In genomic region chr3:146177072-146177936, GRCh38 we compare ENCODE assay signal across 1 cellular context.
TF ChIP-seq lines count a peak whose summit lies in the region.

No MANE protein-coding gene starts in this region.

TF ChIP-seq in endothelial cell of umbilical vein, 7 proteins besides CTCF, POLR2A, EP300 and RAD21 (continued from another document):
- TF ChIP-seq MAX (IDR thresholded peaks at IDR 0.05; ENCODE audit: insufficient read depth, insufficient read length): no peak
